Comparison of ENCODE assay signal across 14 cellular contexts in the genomic region with DNA sequence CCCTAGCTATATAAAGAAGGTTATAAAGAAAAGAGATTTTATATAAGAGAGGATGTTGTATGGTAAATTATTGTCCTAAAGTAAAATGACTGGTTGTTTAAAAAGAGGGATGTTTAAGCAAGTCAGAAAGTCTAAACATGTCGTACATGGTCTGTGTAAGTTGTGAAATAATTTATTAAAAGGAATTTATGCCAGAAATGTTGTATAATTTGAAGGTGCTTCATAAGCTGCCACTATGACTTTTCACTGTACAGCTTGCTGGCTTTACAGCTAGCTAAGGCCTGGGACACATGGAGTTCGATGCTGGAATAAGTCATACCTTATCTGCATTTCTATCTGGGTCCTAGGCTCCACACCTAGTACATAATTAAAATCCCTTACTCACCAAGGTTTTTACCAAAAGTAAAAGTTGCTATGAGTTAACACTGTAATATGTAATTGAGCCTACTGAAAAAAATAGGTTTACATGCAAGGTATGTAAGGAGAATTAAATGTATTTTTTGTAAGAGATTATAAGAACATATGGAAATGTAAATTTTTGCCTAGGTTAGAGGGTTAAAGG.
"Had no signal": no experiment of that assay in that cellular context is flagged by ENCODE, and none has a peak within 500 bp of the region (broad histone marks: within the 10 kb centered on the region; RNA-seq: fewer than 3 reads in every experiment).

No MANE protein-coding gene starts in this region.

- DNase-seq: activated CD4-positive, alpha-beta memory T cell treated with anti-CD3 and anti-CD28 coated beads for 36 hours; activated effector memory CD4-positive, alpha-beta T cell treated with anti-CD3 and anti-CD28 coated beads, Interleukin-2, amount 50 U/mL, for 16 hours; activated T-cell treated with anti-CD3 and anti-CD28 coated beads, Interleukin-2, amount 50 U/mL, for 4 hours; aorta; foreskin keratinocyte; islet precursor cell; left lung; mesenchymal stem cell; nephron progenitor cell; stimulated activated CD4-positive, alpha-beta T cell treated with anti-CD3 and anti-CD28 coated beads, Interleukin-2, amount 100 ng/mL, for 48 hours; stimulated activated naive CD8-positive, alpha-beta T cell treated with anti-CD3 and anti-CD28 coated beads, Interleukin-15, Interleukin-2, amounts not matched to agents 100 U/mL and 50 U/mL, for 24 hours; upper lobe of right lung had no signal

- H3K4me3 Mint-ChIP-seq: activated CD4-positive, alpha-beta memory T cell treated with anti-CD3 and anti-CD28 coated beads for 36 hours; activated naive CD8-positive, alpha-beta T cell; activated T-cell treated with anti-CD3 and anti-CD28 coated beads, Interleukin-2, amount 50 U/mL, for 4 hours; nephron progenitor cell had no signal

- H3K4me3 ChIP-seq: left lung, suprapubic skin, upper lobe of right lung had no signal

- H3K9me3 ChIP-seq: left lung, suprapubic skin, upper lobe of right lung had no signal

- H3K4me1 Mint-ChIP-seq: nephron progenitor cell had no signal

- H3K4me1 ChIP-seq: foreskin keratinocyte, left lung, upper lobe of right lung had no signal

- H3K36me3 ChIP-seq: upper lobe of right lung had no signal

- H3K27me3 Mint-ChIP-seq: activated CD4-positive, alpha-beta memory T cell treated with anti-CD3 and anti-CD28 coated beads for 36 hours; activated naive CD8-positive, alpha-beta T cell had no signal

- H3K27ac Mint-ChIP-seq: activated CD4-positive, alpha-beta memory T cell treated with anti-CD3 and anti-CD28 coated beads for 36 hours; activated naive CD8-positive, alpha-beta T cell; nephron progenitor cell had no signal

- H3K27ac ChIP-seq: foreskin keratinocyte, left lung, suprapubic skin, upper lobe of right lung had no signal

- ATAC-seq: activated T-cell treated with anti-CD3 and anti-CD28 coated beads, Interleukin-2, amount 50 U/mL, for 4 hours; foreskin keratinocyte; left lung; stimulated activated naive CD8-positive, alpha-beta T cell treated with anti-CD3 and anti-CD28 coated beads, Interleukin-15, Interleukin-2, amounts not matched to agents 100 U/mL and 50 U/mL, for 24 hours; upper lobe of right lung had no signal
